ENCODE assay signal across 9 cellular contexts in the genomic region with DNA sequence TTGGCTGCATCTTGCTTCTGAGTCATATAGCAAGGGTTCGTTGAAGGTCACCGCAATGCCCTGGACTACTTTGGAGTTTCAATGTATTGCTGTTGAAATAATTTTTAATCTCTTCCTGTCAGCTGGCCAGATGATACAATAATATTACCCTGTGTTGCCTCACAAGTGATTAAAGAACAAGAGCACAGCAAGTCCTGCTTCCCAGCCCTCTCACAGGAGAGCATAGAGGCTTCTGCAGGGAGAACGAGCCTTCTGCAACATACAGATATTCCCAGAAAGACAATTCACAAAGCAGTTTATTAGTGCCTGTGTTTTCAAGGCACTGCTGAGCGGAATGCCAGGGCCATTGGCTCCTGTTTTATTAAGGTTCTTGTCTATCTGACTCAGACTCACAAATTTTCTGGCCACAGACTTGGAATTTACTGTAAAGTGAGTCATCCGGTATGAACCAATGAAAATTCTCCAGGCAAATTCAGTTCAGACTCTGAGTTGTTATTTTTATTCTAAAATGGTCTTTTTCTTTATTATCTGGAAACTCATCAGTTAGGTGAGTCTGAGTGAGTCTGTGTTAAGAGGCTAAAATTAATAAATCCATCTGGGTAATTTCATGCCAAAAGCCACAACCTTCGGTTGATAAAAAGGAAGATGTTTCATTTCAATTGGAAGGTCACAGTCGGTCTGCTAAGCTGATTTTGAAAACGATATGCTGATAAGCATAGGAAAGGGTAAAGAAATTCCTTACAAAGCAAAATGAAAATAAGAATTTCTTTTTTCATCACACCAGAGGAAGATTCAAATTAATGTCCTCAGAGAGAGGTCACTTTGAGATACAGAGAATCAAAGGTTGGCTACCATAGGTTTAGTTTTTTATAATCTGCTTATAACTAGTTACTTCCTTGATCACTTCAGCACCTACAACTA.
DNase-seq lines count a peak whose midpoint lies in the region; ATAC-seq and TF ChIP-seq lines count a peak whose summit lies in the region.
"Had no signal": no experiment of that assay in that cellular context is flagged by ENCODE, and none has a peak within 500 bp of the region (broad histone marks: within the 10 kb centered on the region; RNA-seq: fewer than 3 reads in every experiment).

No MANE protein-coding gene starts in this region.

- intact Hi-C loops in esophagus muscularis mucosa (cut with DNase I), result no loop called here

- H3K27ac Mint-ChIP-seq in osteocyte (ENCODE audit: unreplicated experiment), result peak overlapping the region; percentile 99

- TF ChIP-seq EP300 in esophagus muscularis mucosa (IDR thresholded peaks at IDR 0.05), result no peak

- no peaks in the 10 kb centered on the region for H3K36me3 ChIP-seq in esophagus muscularis mucosa

- H3K4me3 ChIP-seq in esophagus muscularis mucosa, result peak overlapping the region; percentile 22 to 46 (median 38)

- H3K27me3 ChIP-seq in esophagus muscularis mucosa, result no peaks in the 10 kb centered on the region

- H3K4me1 Mint-ChIP-seq in osteocyte (ENCODE audit: unreplicated experiment), result peaks cover 58% of the 10 kb centered on the region

- no peak for ATAC-seq in GM19328 (IDR thresholded peaks at IDR 0.05; ENCODE audit: unreplicated experiment)

- no peak for TF ChIP-seq POLR2A in esophagus muscularis mucosa (IDR thresholded peaks at IDR 0.05; ENCODE audit: low read depth)

- peak overlapping the region; percentile 71 to 79 (median 74) for H3K27ac ChIP-seq in esophagus muscularis mucosa (replicated peaks in 1 of 4)

- TF ChIP-seq CTCF in esophagus muscularis mucosa (IDR thresholded peaks at IDR 0.05) (no peak), osteocyte (IDR thresholded peaks at IDR 0.05) (no peak)

- no peaks in the 10 kb centered on the region for H3K36me3 Mint-ChIP-seq in osteocyte (ENCODE audit: unreplicated experiment)
- H3K36me3 Mint-ChIP-seq: naive B cell had no signal

- H3K9me3 ChIP-seq in esophagus muscularis mucosa, result no peaks in the 10 kb centered on the region

- no peaks in the 10 kb centered on the region for H3K27me3 Mint-ChIP-seq in osteocyte (ENCODE audit: unreplicated experiment)

- WGBS in esophagus muscularis mucosa, result 36% methylated on average over 8 of the region's 8 CpGs

- peaks cover 18% of the 10 kb centered on the region for H3K9me3 Mint-ChIP-seq in osteocyte (ENCODE audit: unreplicated experiment)
- H3K9me3 Mint-ChIP-seq: naive B cell had no signal

- H3K4me3 Mint-ChIP-seq in osteocyte (ENCODE audit: unreplicated experiment), result peak overlapping the region; percentile 50
- H3K4me3 Mint-ChIP-seq: naive B cell had no signal

- DNase-seq in GF-D8 (lab: John Stamatoyannopoulos, UW), result peak; percentile 95
- DNase-seq in RPMI7951 (ENCODE audit: low read depth), result peak; percentile 95
- DNase-seq in esophagus muscularis mucosa (ENCODE audit: extremely low spot score), result no peak
- DNase-seq in osteocyte (ENCODE audit: extremely low spot score, unreplicated experiment), result no peak
- no peak for DNase-seq in globus pallidus (ENCODE audit: low spot score)
- DNase-seq in NCI-H526 (lab: John Stamatoyannopoulos, UW), result no peak
- DNase-seq in NCI-H1417 treated with DMSO at 0.1 percent for 48 hours (lab: John Stamatoyannopoulos, UW), result no peak
- DNase-seq: naive B cell had no signal

- H3K4me1 ChIP-seq in esophagus muscularis mucosa, result peaks cover 12 to 28% (median 23%) of the 10 kb centered on the region in 4 donors

Comparison
In these comparisons a context has a peak if more than half of its experiments do, and no peak if none do; other contexts are left out.
1. DNase-seq: peak in GF-D8 (single experiment) and RPMI7951 (single experiment); none in esophagus muscularis mucosa (single experiment), osteocyte (single experiment), globus pallidus (single experiment), NCI-H526 (0 of 2) and NCI-H1417 treated with DMSO at 0.1 percent for 48 hours (single experiment).